ENCODE assay signal across 9 cellular contexts in the genomic region with DNA sequence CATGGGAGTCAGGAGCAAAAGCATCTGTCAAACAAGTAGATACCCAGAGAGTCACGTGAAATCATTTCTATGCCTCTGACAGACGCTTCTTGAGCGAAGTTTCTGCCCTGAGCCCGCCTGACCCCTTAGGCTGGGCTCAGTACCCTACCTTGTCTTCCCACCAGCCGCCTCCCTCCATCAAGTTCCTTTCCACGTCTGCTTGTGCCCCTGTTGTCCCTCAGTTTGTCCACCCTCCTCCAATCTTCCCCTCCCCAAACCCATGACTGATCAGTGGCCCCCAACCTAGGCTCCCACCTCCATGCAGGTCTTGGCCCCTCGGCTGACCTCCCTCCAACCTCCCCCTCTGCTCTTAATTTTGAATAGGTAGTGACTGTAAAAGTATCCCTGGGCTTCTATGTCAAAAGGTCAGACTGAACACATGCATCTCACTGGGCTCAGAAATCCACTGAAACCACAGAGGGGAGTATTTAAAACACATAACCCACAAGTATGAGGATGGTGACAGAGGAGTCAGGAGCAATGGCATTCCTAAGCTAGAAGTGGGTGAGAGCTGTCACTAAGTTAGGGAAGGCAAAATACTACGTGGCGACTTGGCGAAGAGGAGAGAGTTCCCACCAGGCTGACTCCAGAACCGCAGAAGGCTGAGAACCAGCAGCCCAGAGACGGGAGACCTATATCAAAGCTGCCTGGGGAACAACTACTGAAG. TPM values are rescaled to one million over a fixed set of nuclear protein-coding genes. Genes with fewer than 3 reads are reported as not detected.
DNase-seq lines count a peak whose midpoint lies in the region; ATAC-seq and TF ChIP-seq lines count a peak whose summit lies in the region.
"Had no signal": no experiment of that assay in that cellular context is flagged by ENCODE, and none has a peak within 500 bp of the region (broad histone marks: within the 10 kb centered on the region; RNA-seq: fewer than 3 reads in every experiment).

No MANE protein-coding gene starts in this region.

- peaks cover 10% of the 10 kb centered on the region for H3K4me1 Mint-ChIP-seq in progenitor cell of endocrine pancreas (ENCODE audit: low read depth)

- H2AFZ ChIP-seq in DND-41 (ENCODE audit: low read depth, low read length), result no peak overlapping the region

- H4K20me1 ChIP-seq in DND-41 (ENCODE audit: insufficient read depth, low read length), result peaks cover 10% of the 10 kb centered on the region

- H3K36me3 Mint-ChIP-seq in progenitor cell of endocrine pancreas (ENCODE audit: insufficient read depth), result peaks cover 2% of the 10 kb centered on the region

- peaks cover 10% of the 10 kb centered on the region for H3K79me2 ChIP-seq in DND-41 (ENCODE audit: insufficient read depth, low read length)

- H3K4me3 Mint-ChIP-seq in progenitor cell of endocrine pancreas (ENCODE audit: low read depth), result peak overlapping the region; percentile 44

- peak overlapping the region; percentile 96 for H3K4me2 ChIP-seq in DND-41 (ENCODE audit: insufficient read depth, low read length)

- H3K4me1 ChIP-seq in DND-41 (ENCODE audit: insufficient read depth, low read length), result peaks cover 38% of the 10 kb centered on the region

- no peaks in the 10 kb centered on the region for H3K27me3 Mint-ChIP-seq in progenitor cell of endocrine pancreas

- no peaks in the 10 kb centered on the region for H3K27me3 ChIP-seq in DND-41 (ENCODE audit: insufficient read depth, low read length, poor library complexity)

- TF ChIP-seq CTCF in DND-41 (IDR thresholded peaks at IDR 0.05; ENCODE audit: borderline replicate concordance, extremely low read depth, low read length, poor library complexity, severe bottlenecking), result no peak
- TF ChIP-seq CTCF in choroid plexus epithelial cell (conservative IDR thresholded peaks at IDR 0.05; ENCODE audit: low read depth, low read length), result no peak
- TF ChIP-seq CTCF in progenitor cell of endocrine pancreas (IDR thresholded peaks at IDR 0.05; ENCODE audit: unreplicated experiment), result no peak

- H3K27ac ChIP-seq in DND-41 (ENCODE audit: low read length), result peak overlapping the region; percentile 92; the same call in 1 of the 2 replicates

- no peak for ATAC-seq in DND-41 (ENCODE audit: insufficient read depth, low read depth)
- no peak for ATAC-seq in HG03045 (IDR thresholded peaks at IDR 0.05; ENCODE audit: unreplicated experiment)
- ATAC-seq in HG02759 (IDR thresholded peaks at IDR 0.05; ENCODE audit: unreplicated experiment), result no peak

- no peak overlapping the region for H3K27ac Mint-ChIP-seq in progenitor cell of endocrine pancreas

- DNase-seq in DND-41, result no peak
- DNase-seq in NCI-H226, result peak; percentile 26
- peak; percentile 93 for DNase-seq in choroid plexus epithelial cell (ENCODE audit: low read depth)
- no peak for DNase-seq in progenitor cell of endocrine pancreas (ENCODE audit: low spot score, unreplicated experiment)
- no peak for DNase-seq in NK-92 treated with Interleukin-12 subunit alpha and Interleukin-12 subunit beta, amount 100 ng/mL, for 24 hours (lab: John Stamatoyannopoulos, UW)
- DNase-seq in SKM-1 (lab: John Stamatoyannopoulos, UW; ENCODE audit: unreplicated experiment), result no peak
- DNase-seq: midbrain had no signal

- H3K9me3 Mint-ChIP-seq in progenitor cell of endocrine pancreas (ENCODE audit: low read depth), result no peaks in the 10 kb centered on the region

- H3K9me3 ChIP-seq in DND-41 (ENCODE audit: insufficient read depth, low read length, severe bottlenecking), result no peaks in the 10 kb centered on the region

- peaks cover 45% of the 10 kb centered on the region for H3K36me3 ChIP-seq in DND-41 (ENCODE audit: insufficient read depth, low read length)

- H3K9ac ChIP-seq in DND-41 (ENCODE audit: low read depth, low read length), result peak overlapping the region; percentile 94; the same call in 1 of the 2 replicates

- H3K4me3 ChIP-seq in DND-41 (ENCODE audit: low read depth in 1 of 2, low read length in 2 of 2), result peak overlapping the region in 1 of 2 experiments; percentile 88; a peak in 2 of 4 replicates
- no peak overlapping the region for H3K4me3 ChIP-seq in choroid plexus epithelial cell (ENCODE audit: low read depth, low read length)

RNA-seq across cellular contexts. Expression of a gene that starts 1.7 kb away (rescaled TPM):
- 17.7 and 19.4 TPM in 2 replicates for total RNA-seq in progenitor cell of endocrine pancreas

RNA-seq across cellular contexts. Expression of a gene that starts 7.6 kb away (rescaled TPM):
- total RNA-seq in progenitor cell of endocrine pancreas, result 12.9 and 14.7 TPM in 2 replicates

RNA-seq across cellular contexts. Expression of a gene that starts 23.0 kb away (rescaled TPM):
- 10.1 and 11.2 TPM in 2 replicates for total RNA-seq in progenitor cell of endocrine pancreas

RNA-seq across cellular contexts. Expression of a gene that starts 34.5 kb away (rescaled TPM):
- total RNA-seq in progenitor cell of endocrine pancreas, result 3.5 TPM in 2 replicates

RNA-seq across cellular contexts. Expression of a gene that starts 37.3 kb away (rescaled TPM):
- total RNA-seq in progenitor cell of endocrine pancreas, result 9.4 and 9.9 TPM in 2 replicates

Comparison
In these comparisons a context has a peak if more than half of its experiments do, and no peak if none do; other contexts are left out.
1. DNase-seq: peak in NCI-H226 (single experiment) and choroid plexus epithelial cell (single experiment); none in DND-41 (single experiment), progenitor cell of endocrine pancreas (single experiment), NK-92 treated with Interleukin-12 subunit alpha and Interleukin-12 subunit beta, amount 100 ng/mL, for 24 hours (single experiment) and SKM-1 (single experiment).